ENCODE assay signal across 24 cellular contexts in genomic region chr2:3256157-3256556, GRCh38.
"Had no signal": no experiment of that assay in that cellular context is flagged by ENCODE, and none has a peak within 500 bp of the region (broad histone marks: within the 10 kb centered on the region; RNA-seq: fewer than 3 reads in every experiment).

No MANE protein-coding gene starts in this region.

- DNase-seq: activated CD4-positive, alpha-beta T cell treated with anti-CD3 and anti-CD28 coated beads, Interleukin-2, amount 10 ng/mL, durations not matched to agents 24 days and 14 days; activated CD8-positive, alpha-beta T cell treated with anti-CD3 and anti-CD28 coated beads, Interleukin-2, amount 10 ng/mL, durations not matched to agents 7 days and 5 days; activated naive CD4-positive, alpha-beta T cell treated with Interleukin-2 at 50 U/mL for 16 hours; activated naive CD8-positive, alpha-beta T cell treated with anti-CD3 and anti-CD28 coated beads, Interleukin-2, amount 10 ng/mL, durations not matched to agents 7 days and 5 days; activated T-cell treated with anti-CD3 and anti-CD28 coated beads, Interleukin-2, amount 50 U/mL, for 48 hours; amniotic stem cell; cerebellar nuclear complex; cortex of kidney; heart right ventricle; left colon; mesenchymal stem cell; nephron progenitor cell; small intestine; stimulated activated CD4-positive, alpha-beta T cell treated with anti-CD3 and anti-CD28 coated beads, Interleukin-15, amount 100 ng/mL, for 24 hours; stimulated activated CD4-positive, alpha-beta T cell treated with anti-CD3 and anti-CD28 coated beads, Interleukin-2, amount 100 ng/mL, for 48 hours; stimulated activated CD8-positive, alpha-beta memory T cell treated with anti-CD3 and anti-CD28 coated beads, Interleukin-4, amount 100 ng/mL, for 48 hours; stimulated activated naive CD4-positive, alpha-beta T cell treated with Interleukin-2 at 50 U/mL for 16 hours had no signal

- H3K4me1 ChIP-seq: gastroesophageal sphincter, heart right ventricle, vagina had no signal

- H3K27ac Mint-ChIP-seq: activated CD4-positive, alpha-beta T cell treated with anti-CD3 and anti-CD28 coated beads, Interleukin-2, amount 10 ng/mL, durations not matched to agents 24 days and 14 days; activated CD8-positive, alpha-beta T cell treated with anti-CD3 and anti-CD28 coated beads, Interleukin-2, amount 10 ng/mL, durations not matched to agents 7 days and 5 days; activated naive CD8-positive, alpha-beta T cell treated with anti-CD3 and anti-CD28 coated beads, Interleukin-2, amount 10 ng/mL, durations not matched to agents 7 days and 5 days; nephron progenitor cell; type B pancreatic cell had no signal

- H3K9me3 ChIP-seq: gastroesophageal sphincter, heart right ventricle, thoracic aorta, vagina had no signal

- H3K9me3 Mint-ChIP-seq: nephron progenitor cell, type B pancreatic cell had no signal

- H3K4me1 Mint-ChIP-seq: activated naive CD8-positive, alpha-beta T cell treated with anti-CD3 and anti-CD28 coated beads, Interleukin-2, amount 10 ng/mL, durations not matched to agents 7 days and 5 days had no signal

- H3K36me3 ChIP-seq: vagina had no signal

- ATAC-seq: activated CD4-positive, CD25-positive, alpha-beta regulatory T cell treated with anti-CD3 and anti-CD28 coated beads, Interleukin-2, amount 50 U/mL, for 24 hours; activated CD8-positive, alpha-beta T cell treated with anti-CD3 and anti-CD28 coated beads, Interleukin-2, amount 10 ng/mL, durations not matched to agents 7 days and 5 days; gastroesophageal sphincter; heart right ventricle; left colon; sciatic nerve had no signal

- H3K4me3 Mint-ChIP-seq: activated CD4-positive, alpha-beta T cell treated with anti-CD3 and anti-CD28 coated beads, Interleukin-2, amount 10 ng/mL, durations not matched to agents 24 days and 14 days; activated CD8-positive, alpha-beta T cell treated with anti-CD3 and anti-CD28 coated beads, Interleukin-2, amount 10 ng/mL, durations not matched to agents 7 days and 5 days; activated naive CD8-positive, alpha-beta T cell treated with anti-CD3 and anti-CD28 coated beads, Interleukin-2, amount 10 ng/mL, durations not matched to agents 7 days and 5 days; nephron progenitor cell; type B pancreatic cell had no signal

- H3K27me3 Mint-ChIP-seq: activated CD4-positive, alpha-beta T cell treated with anti-CD3 and anti-CD28 coated beads, Interleukin-2, amount 10 ng/mL, durations not matched to agents 24 days and 14 days; activated naive CD8-positive, alpha-beta T cell treated with anti-CD3 and anti-CD28 coated beads, Interleukin-2, amount 10 ng/mL, durations not matched to agents 7 days and 5 days; type B pancreatic cell had no signal

- H3K4me3 ChIP-seq: gastroesophageal sphincter, heart right ventricle, thoracic aorta, vagina had no signal

- H3K27ac ChIP-seq: epithelial cell of prostate, gastroesophageal sphincter, heart right ventricle, thoracic aorta, vagina had no signal

- H3K27me3 ChIP-seq: gastroesophageal sphincter, heart right ventricle, vagina had no signal
